In the genomic region with DNA sequence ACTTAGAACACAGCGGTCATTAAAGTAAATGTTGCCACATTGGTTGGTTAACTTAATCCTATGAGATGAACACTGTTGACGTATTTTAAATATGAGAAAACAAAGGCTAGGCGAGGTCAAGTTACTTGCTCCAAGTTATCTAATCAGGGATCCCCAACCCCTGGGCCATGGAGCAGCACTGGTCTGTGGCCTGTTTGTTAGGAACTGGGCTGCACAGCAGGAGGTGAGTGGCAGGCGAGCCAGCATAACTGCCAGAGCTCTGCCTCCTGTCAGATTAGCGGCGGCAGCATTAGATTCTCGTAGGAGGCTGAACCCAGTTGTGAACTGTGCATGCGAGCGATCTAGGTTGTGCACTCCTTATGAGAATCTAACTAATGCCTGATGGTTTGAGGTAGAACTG, we compare ENCODE assay signal across 20 cellular contexts.
"Had no signal": no experiment of that assay in that cellular context is flagged by ENCODE, and none has a peak within 500 bp of the region (broad histone marks: within the 10 kb centered on the region; RNA-seq: fewer than 3 reads in every experiment).

No MANE protein-coding gene starts in this region.

- ATAC-seq: activated CD4-positive, CD25-positive, alpha-beta regulatory T cell treated with anti-CD3 and anti-CD28 coated beads, Interleukin-2, amount 50 U/mL, for 24 hours; activated CD8-positive, alpha-beta T cell treated with anti-CD3 and anti-CD28 coated beads, Interleukin-2, amount 10 ng/mL, durations not matched to agents 7 days and 5 days; body of pancreas; heart right ventricle; left cardiac atrium; naive thymus-derived CD8-positive, alpha-beta T cell; T-cell had no signal

- H3K4me3 ChIP-seq: body of pancreas, coronary artery, heart right ventricle, ovary, thyroid gland had no signal

- H3K9me3 ChIP-seq: body of pancreas, heart right ventricle, ovary, thyroid gland had no signal

- H3K27ac Mint-ChIP-seq: activated CD4-positive, alpha-beta T cell treated with anti-CD3 and anti-CD28 coated beads, Interleukin-2, amount 10 ng/mL, durations not matched to agents 7 days and 5 days; activated CD8-positive, alpha-beta T cell treated with anti-CD3 and anti-CD28 coated beads, Interleukin-2, amount 10 ng/mL, durations not matched to agents 7 days and 5 days; activated naive CD8-positive, alpha-beta T cell treated with anti-CD3 and anti-CD28 coated beads, Interleukin-2, amount 10 ng/mL, durations not matched to agents 7 days and 5 days; activated T-cell treated with anti-CD3 and anti-CD28 coated beads, Interleukin-2, amount 50 U/mL, for 24 hours; activated T-helper 2 cell treated with anti-CD3 and anti-CD28 coated beads, Interferon-gamma antibody, Interleukin-2, Interleukin-4, amounts not matched to agents 10 μg/mL and 5 μg/mL and 100 μg/mL, durations not matched to agents 14 hours and 24 hours and 36 hours; naive thymus-derived CD8-positive, alpha-beta T cell; T-cell had no signal

- DNase-seq: activated CD4-positive, alpha-beta T cell treated with anti-CD3 and anti-CD28 coated beads, Interleukin-2, amount 10 ng/mL, durations not matched to agents 7 days and 5 days; activated CD8-positive, alpha-beta T cell treated with anti-CD3 and anti-CD28 coated beads, Interleukin-2, amount 10 ng/mL, durations not matched to agents 7 days and 5 days; activated naive CD4-positive, alpha-beta T cell treated with Interleukin-2 at 50 U/mL for 16 hours; activated naive CD8-positive, alpha-beta T cell treated with anti-CD3 and anti-CD28 coated beads, Interleukin-2, amount 10 ng/mL, durations not matched to agents 7 days and 5 days; activated T-cell treated with anti-CD3 and anti-CD28 coated beads, Interleukin-2, amount 50 U/mL, for 24 hours; body of pancreas; heart right ventricle; left cardiac atrium; mesenchymal stem cell; ovary; stimulated activated CD4-positive, alpha-beta T cell treated with anti-CD3 and anti-CD28 coated beads, Interleukin-12 subunit alpha, Interleukin-12 subunit beta, amount 100 ng/mL, for 4 hours; stimulated activated CD4-positive, alpha-beta T cell treated with anti-CD3 and anti-CD28 coated beads, Interleukin-1b, Interleukin-23, amount 100 ng/mL, for 48 hours; stimulated activated CD8-positive, alpha-beta memory T cell treated with anti-CD3 and anti-CD28 coated beads, Interleukin-4, amount 100 ng/mL, for 48 hours; stimulated activated naive CD4-positive, alpha-beta T cell; T-cell; thyroid gland had no signal

- H3K4me1 Mint-ChIP-seq: activated CD4-positive, alpha-beta T cell treated with anti-CD3 and anti-CD28 coated beads, Interleukin-2, amount 10 ng/mL, durations not matched to agents 7 days and 5 days; activated naive CD8-positive, alpha-beta T cell treated with anti-CD3 and anti-CD28 coated beads, Interleukin-2, amount 10 ng/mL, durations not matched to agents 7 days and 5 days; naive thymus-derived CD8-positive, alpha-beta T cell; T-cell had no signal

- H3K4me3 Mint-ChIP-seq: activated CD4-positive, alpha-beta T cell treated with anti-CD3 and anti-CD28 coated beads, Interleukin-2, amount 10 ng/mL, durations not matched to agents 7 days and 5 days; activated CD8-positive, alpha-beta T cell treated with anti-CD3 and anti-CD28 coated beads, Interleukin-2, amount 10 ng/mL, durations not matched to agents 7 days and 5 days; activated naive CD8-positive, alpha-beta T cell treated with anti-CD3 and anti-CD28 coated beads, Interleukin-2, amount 10 ng/mL, durations not matched to agents 7 days and 5 days; activated T-cell treated with anti-CD3 and anti-CD28 coated beads, Interleukin-2, amount 50 U/mL, for 24 hours; naive thymus-derived CD8-positive, alpha-beta T cell; T-cell had no signal

- H3K9me3 Mint-ChIP-seq: activated CD4-positive, alpha-beta T cell treated with anti-CD3 and anti-CD28 coated beads, Interleukin-2, amount 10 ng/mL, durations not matched to agents 7 days and 5 days; activated naive CD8-positive, alpha-beta T cell treated with anti-CD3 and anti-CD28 coated beads, Interleukin-2, amount 10 ng/mL, durations not matched to agents 7 days and 5 days; activated T-cell treated with anti-CD3 and anti-CD28 coated beads, Interleukin-2, amount 50 U/mL, for 24 hours; activated T-helper 2 cell treated with anti-CD3 and anti-CD28 coated beads, Interferon-gamma antibody, Interleukin-2, Interleukin-4, amounts not matched to agents 10 μg/mL and 5 μg/mL and 100 μg/mL, durations not matched to agents 14 hours and 24 hours and 36 hours had no signal

- H3K27me3 ChIP-seq: body of pancreas, heart right ventricle, ovary, thyroid gland had no signal

- H3K36me3 Mint-ChIP-seq: activated naive CD8-positive, alpha-beta T cell treated with anti-CD3 and anti-CD28 coated beads, Interleukin-2, amount 10 ng/mL, durations not matched to agents 7 days and 5 days; T-cell had no signal

- H3K27ac ChIP-seq: body of pancreas, coronary artery, heart right ventricle, ovary, thyroid gland had no signal

- H3K36me3 ChIP-seq: heart right ventricle, ovary, thyroid gland had no signal

- H3K4me1 ChIP-seq: body of pancreas, heart right ventricle, thyroid gland had no signal

- H3K27me3 Mint-ChIP-seq: activated CD4-positive, alpha-beta T cell treated with anti-CD3 and anti-CD28 coated beads, Interleukin-2, amount 10 ng/mL, durations not matched to agents 7 days and 5 days; activated naive CD8-positive, alpha-beta T cell treated with anti-CD3 and anti-CD28 coated beads, Interleukin-2, amount 10 ng/mL, durations not matched to agents 7 days and 5 days; activated T-cell treated with anti-CD3 and anti-CD28 coated beads, Interleukin-2, amount 50 U/mL, for 24 hours; naive thymus-derived CD8-positive, alpha-beta T cell; T-cell had no signal
